In the genomic region with DNA sequence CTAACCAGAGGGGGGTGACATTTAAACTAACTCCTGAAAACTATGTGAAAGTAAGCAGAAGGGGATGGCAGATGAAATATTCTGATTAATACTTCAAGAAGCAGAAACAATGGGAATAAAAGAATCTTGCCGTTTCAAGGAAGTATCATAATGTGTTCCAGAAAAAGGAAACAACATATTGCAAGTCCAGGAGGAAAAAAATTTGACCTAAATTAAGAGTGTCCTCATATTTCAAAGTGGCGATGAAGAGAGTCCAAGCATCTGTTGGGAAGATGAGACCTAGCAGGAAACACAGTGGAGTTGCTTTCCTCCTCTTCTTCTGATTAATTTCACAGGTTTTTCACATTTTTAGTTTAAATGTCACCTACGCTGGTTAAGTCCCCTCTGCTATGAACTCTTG, we compare ENCODE assay signal across 17 cellular contexts. TPM values are rescaled to one million over a fixed set of nuclear protein-coding genes. Genes with fewer than 3 reads are reported as not detected.
A peak's percentile ranks its signal among the peaks of the same experiment; 100 is the strongest.
DNase-seq lines count a peak whose midpoint lies in the region; ATAC-seq lines count a peak whose summit lies in the region.
"Had no signal": no experiment of that assay in that cellular context is flagged by ENCODE, and none has a peak within 500 bp of the region (broad histone marks: within the 10 kb centered on the region; RNA-seq: fewer than 3 reads in every experiment).

No MANE protein-coding gene starts in this region.

- H3K27ac ChIP-seq in rectal smooth muscle tissue (ENCODE audit: low read depth, low read length) = peak overlapping the region; percentile 28
- H3K27ac ChIP-seq: upper lobe of left lung had no signal

- POLR2A ChIA-PET in activated CD4-positive, alpha-beta T cell treated with anti-CD3 and anti-CD28 coated beads for 36 hours (lab: Charles Lee) = interaction anchor here (0.7 to 0.8 kb wide), 2 partner anchors 10 to 67 kb away, joined by 3 read pairs; no protein-coding TSS in a partner anchor
- POLR2A ChIA-PET in activated CD4-positive, alpha-beta T cell treated with anti-CD3 and anti-CD28 coated beads, Interleukin-2, amount 10 ng/mL, durations not matched to agents 7 days and 5 days (lab: Charles Lee) = no interaction called here

- no peaks in the 10 kb centered on the region for H3K27me3 Mint-ChIP-seq in activated CD4-positive, alpha-beta T cell treated with anti-CD3 and anti-CD28 coated beads for 36 hours
- H3K27me3 Mint-ChIP-seq in activated CD4-positive, alpha-beta T cell treated with anti-CD3 and anti-CD28 coated beads, Interleukin-2, amount 10 ng/mL, durations not matched to agents 7 days and 5 days = no peaks in the 10 kb centered on the region
- no peaks in the 10 kb centered on the region for H3K27me3 Mint-ChIP-seq in central memory CD8-positive, alpha-beta T cell

- intact Hi-C loops in activated CD4-positive, alpha-beta T cell treated with anti-CD3 and anti-CD28 coated beads for 36 hours (cut with DNase I, micrococcal nuclease) = no loop called here

- peak overlapping the region; percentile 64 for H3K27ac Mint-ChIP-seq in activated CD4-positive, alpha-beta T cell treated with anti-CD3 and anti-CD28 coated beads for 36 hours
- H3K27ac Mint-ChIP-seq in activated CD4-positive, alpha-beta T cell treated with anti-CD3 and anti-CD28 coated beads, Interleukin-2, amount 10 ng/mL, durations not matched to agents 7 days and 5 days = no peak overlapping the region
- H3K27ac Mint-ChIP-seq in central memory CD8-positive, alpha-beta T cell (ENCODE audit: low read depth) = peak overlapping the region; percentile 59

- H3K36me3 ChIP-seq in rectal smooth muscle tissue (ENCODE audit: control insufficient read depth, insufficient read depth, low read length) = no peaks in the 10 kb centered on the region
- H3K36me3 ChIP-seq: upper lobe of left lung had no signal

- peaks cover 29% of the 10 kb centered on the region for H3K4me1 ChIP-seq in rectal smooth muscle tissue (ENCODE audit: control insufficient read depth, insufficient read depth, low read length)

- no peak for DNase-seq in activated CD4-positive, alpha-beta T cell treated with anti-CD3 and anti-CD28 coated beads for 36 hours
- DNase-seq in activated CD4-positive, alpha-beta T cell treated with anti-CD3 and anti-CD28 coated beads, Interleukin-2, amount 10 ng/mL, durations not matched to agents 7 days and 5 days = no peak
- DNase-seq in NCI-H524 (lab: John Stamatoyannopoulos, UW) = peak; percentile 21 to 70
- DNase-seq in central memory CD8-positive, alpha-beta T cell (ENCODE audit: low spot score in 2 of 2) = no peak
- DNase-seq in Kasumi-1 (lab: John Stamatoyannopoulos, UW) = no peak
- no peak for DNase-seq in NCI-H774 (lab: John Stamatoyannopoulos, UW)
- DNase-seq: DMS 273 treated with DMSO at 0.1 percent for 48 hours; effector memory CD4-positive, alpha-beta T cell; H7; head of caudate nucleus; NCI-H1417; stimulated activated naive CD4-positive, alpha-beta T cell; T-helper 9 cell; upper lobe of left lung had no signal

- H3K9ac ChIP-seq in rectal smooth muscle tissue (ENCODE audit: low read length) = no peak overlapping the region

- peaks cover 10% of the 10 kb centered on the region for H3K36me3 Mint-ChIP-seq in activated CD4-positive, alpha-beta T cell treated with anti-CD3 and anti-CD28 coated beads for 36 hours (ENCODE audit: low read depth)
- H3K36me3 Mint-ChIP-seq in activated CD4-positive, alpha-beta T cell treated with anti-CD3 and anti-CD28 coated beads, Interleukin-2, amount 10 ng/mL, durations not matched to agents 7 days and 5 days (ENCODE audit: low read depth) = peaks cover 7% of the 10 kb centered on the region
- peaks cover 23% of the 10 kb centered on the region for H3K36me3 Mint-ChIP-seq in central memory CD8-positive, alpha-beta T cell (ENCODE audit: insufficient read depth)

- H3K4me3 Mint-ChIP-seq in activated CD4-positive, alpha-beta T cell treated with anti-CD3 and anti-CD28 coated beads for 36 hours = no peak overlapping the region
- no peak overlapping the region for H3K4me3 Mint-ChIP-seq in activated CD4-positive, alpha-beta T cell treated with anti-CD3 and anti-CD28 coated beads, Interleukin-2, amount 10 ng/mL, durations not matched to agents 7 days and 5 days
- no peak overlapping the region for H3K4me3 Mint-ChIP-seq in central memory CD8-positive, alpha-beta T cell

- H3K4me1 Mint-ChIP-seq in activated CD4-positive, alpha-beta T cell treated with anti-CD3 and anti-CD28 coated beads for 36 hours = peaks cover 84% of the 10 kb centered on the region
- H3K4me1 Mint-ChIP-seq in activated CD4-positive, alpha-beta T cell treated with anti-CD3 and anti-CD28 coated beads, Interleukin-2, amount 10 ng/mL, durations not matched to agents 7 days and 5 days = peaks cover 76% of the 10 kb centered on the region
- peaks cover 62% of the 10 kb centered on the region for H3K4me1 Mint-ChIP-seq in central memory CD8-positive, alpha-beta T cell

- ATAC-seq in activated CD4-positive, alpha-beta T cell treated with anti-CD3 and anti-CD28 coated beads for 36 hours = no peak
- ATAC-seq in central memory CD8-positive, alpha-beta T cell (replicated peaks; ENCODE audit: extremely low read depth, poor library complexity, severe bottlenecking) = no peak
- ATAC-seq in HG03175 (IDR thresholded peaks at IDR 0.05; ENCODE audit: unreplicated experiment) = no peak
- ATAC-seq: Panc1 had no signal

- H3K9me3 Mint-ChIP-seq in activated CD4-positive, alpha-beta T cell treated with anti-CD3 and anti-CD28 coated beads for 36 hours (ENCODE audit: low read depth) = peaks cover 2% of the 10 kb centered on the region
- peaks cover 1% of the 10 kb centered on the region for H3K9me3 Mint-ChIP-seq in activated CD4-positive, alpha-beta T cell treated with anti-CD3 and anti-CD28 coated beads, Interleukin-2, amount 10 ng/mL, durations not matched to agents 7 days and 5 days
- no peaks in the 10 kb centered on the region for H3K9me3 Mint-ChIP-seq in central memory CD8-positive, alpha-beta T cell

- no peaks in the 10 kb centered on the region for H3K27me3 ChIP-seq in rectal smooth muscle tissue (ENCODE audit: control insufficient read depth, insufficient read depth, low read length)
- H3K27me3 ChIP-seq: upper lobe of left lung had no signal

- no peak overlapping the region for H3K4me3 ChIP-seq in rectal smooth muscle tissue (ENCODE audit: low read length)
- H3K4me3 ChIP-seq: upper lobe of left lung had no signal

- CTCF ChIA-PET in activated CD4-positive, alpha-beta T cell treated with anti-CD3 and anti-CD28 coated beads for 36 hours (lab: Charles Lee) = interaction anchor here (1.5 kb wide), 1 partner anchor 11 kb away, joined by 3 read pairs; no protein-coding TSS in a partner anchor
- CTCF ChIA-PET in activated CD4-positive, alpha-beta T cell treated with anti-CD3 and anti-CD28 coated beads, Interleukin-2, amount 10 ng/mL, durations not matched to agents 7 days and 5 days (lab: Charles Lee) = interaction anchor here (0.6 to 1.7 kb wide), 2 partner anchors 12 to 170 kb away, joined by 5 to 6 read pairs; no protein-coding TSS in a partner anchor

RNA-seq across cellular contexts. Expression of a gene that starts 45.6 kb away (rescaled TPM):
- 100 to 1,000 TPM; 284 to 371 TPM for total RNA-seq in activated CD4-positive, alpha-beta T cell treated with anti-CD3 and anti-CD28 coated beads for 36 hours
- total RNA-seq in activated CD4-positive, alpha-beta T cell treated with anti-CD3 and anti-CD28 coated beads, Interleukin-2, amount 10 ng/mL, durations not matched to agents 7 days and 5 days = 10 to 100 TPM; 41.8 to 43.9 TPM

Comparison
In these comparisons a context has a peak if more than half of its experiments do, and no peak if none do; other contexts are left out.
1. RNA of a gene that starts 45.6 kb away (total RNA-seq): 284 to 371 TPM in activated CD4-positive, alpha-beta T cell treated with anti-CD3 and anti-CD28 coated beads for 36 hours; 41.8 to 43.9 TPM in activated CD4-positive, alpha-beta T cell treated with anti-CD3 and anti-CD28 coated beads, Interleukin-2, amount 10 ng/mL, durations not matched to agents 7 days and 5 days; every median in the first group is over 4 times any median in the second.
2. DNase-seq: peak in NCI-H524 (2 of 2); none in activated CD4-positive, alpha-beta T cell treated with anti-CD3 and anti-CD28 coated beads for 36 hours (single experiment), activated CD4-positive, alpha-beta T cell treated with anti-CD3 and anti-CD28 coated beads, Interleukin-2, amount 10 ng/mL, durations not matched to agents 7 days and 5 days (single experiment), central memory CD8-positive, alpha-beta T cell (0 of 2), Kasumi-1 (0 of 2) and NCI-H774 (single experiment).